ENCODE assay signal across 26 cellular contexts in genomic region chr5:139210585-139210984, GRCh38. TPM values are rescaled to one million over a fixed set of nuclear protein-coding genes. Genes with fewer than 3 reads are reported as not detected.
DNase-seq lines count a peak whose midpoint lies in the region; ATAC-seq and TF ChIP-seq lines count a peak whose summit lies in the region.
"Had no signal": no experiment of that assay in that cellular context is flagged by ENCODE, and none has a peak within 500 bp of the region (broad histone marks: within the 10 kb centered on the region; RNA-seq: fewer than 3 reads in every experiment).

No MANE protein-coding gene starts in this region.

- POLR2A ChIA-PET in GM10248 (lab: Yijun Ruan, JAX), result no interaction called here

- CTCF ChIA-PET in GM10248 (lab: Yijun Ruan, JAX), result no interaction called here

- peak; percentile 65 for ATAC-seq in esophagus mucosa
- no peak for ATAC-seq in foreskin keratinocyte
- no peak for ATAC-seq in HG03097 (IDR thresholded peaks at IDR 0.05; ENCODE audit: low FRiP score, unreplicated experiment)
- ATAC-seq: activated CD8-positive, alpha-beta memory T cell treated with anti-CD3 and anti-CD28 coated beads, Interleukin-2, amount 10 ng/mL, durations not matched to agents 7 days and 5 days; left lobe of liver; naive thymus-derived CD4-positive, alpha-beta T cell had no signal

- TF ChIP-seq CTCF in foreskin keratinocyte (conservative IDR thresholded peaks at IDR 0.05) (no peak), GM10248 (IDR thresholded peaks at IDR 0.05; ENCODE audit: control extremely low read depth, extremely low read depth, low read depth, missing control alignments) (no peak)

- no peaks in the 10 kb centered on the region for H3K27me3 ChIP-seq in foreskin keratinocyte
- H3K27me3 ChIP-seq: breast epithelium, MG63 had no signal

- no peak overlapping the region for H3K27ac ChIP-seq in foreskin keratinocyte
- H3K27ac ChIP-seq: breast epithelium, SK-N-MC, skin epidermis had no signal

- H3K4me1 ChIP-seq in foreskin keratinocyte, result no peaks in the 10 kb centered on the region
- H3K4me1 ChIP-seq: breast epithelium had no signal

- DNase-seq in NCI-H1436 (lab: John Stamatoyannopoulos, UW) (peak; percentile 41), NCI-H1436 treated with DMSO at 0.1 percent for 48 hours (lab: John Stamatoyannopoulos, UW) (no peak), COLO668 (lab: John Stamatoyannopoulos, UW; ENCODE audit: unreplicated experiment) (peak; percentile 77), NCI-H510A treated with DMSO at 0.1 percent for 48 hours (lab: John Stamatoyannopoulos, UW) (peak; percentile 62), foreskin keratinocyte (no peak), GM10248 (ENCODE audit: extremely low spot score) (no peak)
- DNase-seq: activated CD4-positive, alpha-beta T cell treated with anti-CD3 and anti-CD28 coated beads, Interleukin-2, amount 10 ng/mL, durations not matched to agents 7 days and 5 days; activated CD8-positive, alpha-beta memory T cell treated with anti-CD3 and anti-CD28 coated beads, Interleukin-2, amount 10 ng/mL, durations not matched to agents 7 days and 5 days; activated naive CD4-positive, alpha-beta T cell treated with anti-CD3 and anti-CD28 coated beads for 36 hours; DMS79; effector CD4-positive, alpha-beta T cell; GF-D8; GOT3; immature natural killer cell; mesendoderm; MG63; naive thymus-derived CD4-positive, alpha-beta T cell; NCI-H2171; stimulated activated CD4-positive, alpha-beta T cell treated with anti-CD3 and anti-CD28 coated beads, Interleukin-1b, Interleukin-23, amount 100 ng/mL, for 48 hours; T-helper 2 cell had no signal

RNA-seq across cellular contexts. Expression of gene SIL1, which starts 12.4 kb away (rescaled TPM):
- total RNA-seq in esophagus mucosa, result 29.3 TPM
- total RNA-seq in foreskin keratinocyte, result 32.1 and 37.9 TPM in 2 replicates
- polyA plus RNA-seq in foreskin keratinocyte, result 47.9 and 55.3 TPM in 2 replicates

Comparison
In these comparisons a context has a peak if more than half of its experiments do, and no peak if none do; other contexts are left out.
1. DNase-seq: peak in NCI-H1436 (single experiment), COLO668 (single experiment) and NCI-H510A treated with DMSO at 0.1 percent for 48 hours (single experiment); none in NCI-H1436 treated with DMSO at 0.1 percent for 48 hours (single experiment), foreskin keratinocyte (0 of 2) and GM10248 (single experiment).